ENCODE assay signal across 1 cellular context in the genomic region with DNA sequence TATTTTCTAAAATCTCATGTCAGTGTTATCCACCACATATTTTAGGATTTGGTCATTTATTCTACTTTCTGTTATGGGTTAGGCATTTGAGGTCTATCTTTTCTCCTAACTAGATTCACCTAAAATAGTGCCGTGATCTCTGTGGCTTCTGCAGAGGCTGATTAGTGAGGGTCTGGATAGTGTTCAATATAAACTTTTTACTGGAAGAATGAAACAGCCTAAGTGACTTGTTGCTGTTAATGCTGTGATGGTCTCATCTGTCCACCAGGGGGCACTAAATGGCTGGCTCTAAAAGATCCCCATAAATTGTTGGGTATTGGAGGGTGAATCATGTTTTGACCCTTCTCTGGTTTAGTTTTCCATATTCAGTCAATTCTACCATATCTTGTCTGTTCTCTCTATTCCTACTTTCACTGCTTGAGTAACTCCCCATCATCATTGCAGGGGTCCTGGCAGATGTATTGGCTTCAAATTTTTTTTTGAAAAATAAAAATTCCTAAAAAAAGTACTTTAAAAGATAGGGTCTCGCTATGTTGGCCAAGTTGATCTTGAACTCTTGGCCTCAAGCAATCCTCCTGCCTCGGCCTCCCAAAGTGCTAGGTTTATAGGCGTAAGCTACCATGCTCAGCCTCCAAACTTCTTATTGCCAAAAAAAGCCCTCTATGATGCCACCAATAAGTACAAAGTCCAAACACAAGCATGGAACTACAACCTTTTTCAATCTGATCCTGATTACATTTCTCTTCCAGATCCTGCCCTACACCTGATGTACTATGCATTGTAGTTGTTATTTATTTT.
TF ChIP-seq lines count a peak whose summit lies in the region.

No MANE protein-coding gene starts in this region.

TF ChIP-seq in endothelial cell of umbilical vein, 7 proteins besides CTCF, POLR2A, EP300 and RAD21 (continued from another document):
- TF ChIP-seq GATA2 (IDR thresholded peaks at IDR 0.05; ENCODE audit: insufficient read depth, insufficient read length, low read depth, low read length) (no peak), EZH2 (IDR thresholded peaks at IDR 0.05; ENCODE audit: borderline replicate concordance, low read depth, low read length, severe bottlenecking) (no peak), POLR2AphosphoS5 (IDR thresholded peaks at IDR 0.05; ENCODE audit: insufficient read depth, low read depth, low read length) (no peak), MAX (IDR thresholded peaks at IDR 0.05; ENCODE audit: insufficient read depth, insufficient read length) (no peak), MYC (IDR thresholded peaks at IDR 0.05; ENCODE audit: low read depth, low read length) (no peak)
